12 cellular contexts compared by ENCODE assay signal in the genomic region with DNA sequence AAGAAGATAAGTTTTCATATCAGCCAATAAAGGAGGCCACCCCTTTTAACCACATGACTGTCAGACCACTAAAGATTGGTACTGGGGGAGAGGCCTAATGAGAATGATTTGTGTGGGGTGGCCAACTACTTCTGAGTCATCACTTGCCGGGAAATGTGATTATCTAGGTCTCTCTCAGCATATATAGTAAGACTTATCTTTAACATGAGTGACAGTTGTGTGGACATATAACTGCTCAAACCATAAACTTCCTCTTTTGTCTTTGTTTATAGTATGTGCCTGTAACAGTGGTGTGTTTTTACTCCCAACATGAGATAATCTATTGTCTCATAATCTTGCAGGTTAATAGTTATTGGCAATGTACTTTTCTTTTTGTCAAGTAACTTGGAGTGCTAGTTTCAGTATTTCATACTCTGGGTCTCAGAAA.
A peak's percentile ranks its signal among the peaks of the same experiment; 100 is the strongest.
DNase-seq lines count a peak whose midpoint lies in the region; ATAC-seq, FAIRE-seq and TF ChIP-seq lines count a peak whose summit lies in the region.
"Had no signal": no experiment of that assay in that cellular context is flagged by ENCODE, and none has a peak within 500 bp of the region (broad histone marks: within the 10 kb centered on the region; RNA-seq: fewer than 3 reads in every experiment).

No MANE protein-coding gene starts in this region.

- no peaks in the 10 kb centered on the region for H3K36me3 ChIP-seq in BLaER1

- H3K27me3 ChIP-seq in BLaER1, result no peaks in the 10 kb centered on the region

- H3K36me3 Mint-ChIP-seq in nephron progenitor cell (ENCODE audit: low read depth), result no peaks in the 10 kb centered on the region

- no peak overlapping the region for H3K4me3 Mint-ChIP-seq in nephron progenitor cell
- H3K4me3 Mint-ChIP-seq: activated CD4-positive, alpha-beta T cell treated with anti-CD3 and anti-CD28 coated beads, Interleukin-2, amount 10 ng/mL, durations not matched to agents 24 days and 14 days; CD4-positive, CD25-positive, alpha-beta regulatory T cell had no signal

- DNase-seq in HTR-8/SVneo (ENCODE audit: insufficient read length, low spot score), result peak; percentile 12
- DNase-seq in astrocyte of the spinal cord (ENCODE audit: low read depth, low spot score), result peak; percentile 26
- no peak for DNase-seq in NCI-H446 (lab: John Stamatoyannopoulos, UW)
- DNase-seq in NCI-H1105 (lab: John Stamatoyannopoulos, UW), result no peak
- no peak for DNase-seq in nephron progenitor cell
- DNase-seq: activated CD4-positive, alpha-beta T cell treated with anti-CD3 and anti-CD28 coated beads, Interleukin-2, amount 10 ng/mL, durations not matched to agents 24 days and 14 days; GOT3; NCI-H2081 had no signal

- in situ Hi-C loops in astrocyte of the spinal cord (cut with HindIII; ENCODE audit: low sequenced_read_pairs), result no loop called here

- no peaks in the 10 kb centered on the region for H4K20me1 ChIP-seq in BLaER1

- no peak overlapping the region for H3K27ac Mint-ChIP-seq in nephron progenitor cell
- H3K27ac Mint-ChIP-seq: activated CD4-positive, alpha-beta T cell treated with anti-CD3 and anti-CD28 coated beads, Interleukin-2, amount 10 ng/mL, durations not matched to agents 24 days and 14 days had no signal

- peaks cover 8% of the 10 kb centered on the region for H3K4me1 ChIP-seq in BLaER1

- H3K4me3 ChIP-seq in BLaER1 (no peak overlapping the region), astrocyte of the spinal cord (ENCODE audit: low read depth, low read length) (no peak overlapping the region)

- peak overlapping the region; percentile 44; the same call in 1 of the 2 replicates for H3K27ac ChIP-seq in BLaER1

- TF ChIP-seq CTCF in astrocyte of the spinal cord (IDR thresholded peaks at IDR 0.05; ENCODE audit: low read depth, low read length), result no peak
- TF ChIP-seq CTCF in nephron progenitor cell (IDR thresholded peaks at IDR 0.05), result no peak

- H3K9ac ChIP-seq in BLaER1, result no peak overlapping the region

- H3K9me3 ChIP-seq in BLaER1, result no peaks in the 10 kb centered on the region

- H3K4me1 Mint-ChIP-seq in nephron progenitor cell, result peaks cover 8% of the 10 kb centered on the region

- no peaks in the 10 kb centered on the region for H3K9me3 Mint-ChIP-seq in nephron progenitor cell

- no peak for FAIRE-seq in HTR-8/SVneo (lab: Jason Lieb, UNC)

- H3K27me3 Mint-ChIP-seq in nephron progenitor cell (ENCODE audit: low read depth, poor library complexity), result no peaks in the 10 kb centered on the region
- H3K27me3 Mint-ChIP-seq: activated CD4-positive, alpha-beta T cell treated with anti-CD3 and anti-CD28 coated beads, Interleukin-2, amount 10 ng/mL, durations not matched to agents 24 days and 14 days; CD4-positive, CD25-positive, alpha-beta regulatory T cell had no signal

- ATAC-seq in GM21381 (IDR thresholded peaks at IDR 0.05; ENCODE audit: unreplicated experiment) (peak; percentile 77), GM18867 (IDR thresholded peaks at IDR 0.05; ENCODE audit: unreplicated experiment) (no peak)

- H3K4me2 ChIP-seq in BLaER1, result peak overlapping the region; percentile 31

Comparison
In these comparisons a context has a peak if more than half of its experiments do, and no peak if none do; other contexts are left out.
1. DNase-seq: peak in HTR-8/SVneo (single experiment) and astrocyte of the spinal cord (single experiment); none in NCI-H446 (0 of 2), NCI-H1105 (single experiment) and nephron progenitor cell (single experiment).